ENCODE assay signal across 7 cellular contexts in the genomic region with DNA sequence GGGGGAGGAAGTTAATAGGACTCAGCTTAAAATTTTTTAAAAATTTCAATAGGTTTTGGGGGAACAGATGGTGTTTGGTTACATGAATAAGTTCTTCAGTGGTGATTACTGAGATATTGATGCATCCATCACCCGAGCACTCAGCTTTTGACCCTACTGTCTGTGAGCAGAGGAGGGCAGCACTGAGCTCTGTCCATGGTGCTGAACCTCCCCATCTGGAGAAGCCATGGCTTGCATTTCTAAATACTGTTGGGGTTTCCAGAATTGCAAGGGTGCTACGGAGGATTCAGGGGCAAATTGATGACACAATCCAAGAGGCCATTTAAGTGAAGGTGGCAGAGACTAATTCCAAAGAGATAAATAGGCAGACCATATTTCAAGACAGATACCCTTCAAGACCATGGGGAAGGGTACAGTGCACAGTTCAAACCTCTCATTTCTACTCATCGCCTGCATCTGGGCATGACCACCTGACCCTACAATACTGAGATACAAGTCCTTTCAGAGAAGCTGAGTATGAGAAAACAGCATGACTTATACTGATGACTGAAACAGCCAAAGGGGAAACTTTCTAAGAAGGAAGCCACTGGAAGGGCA. TPM values are rescaled to one million over a fixed set of nuclear protein-coding genes. Genes with fewer than 3 reads are reported as not detected.
DNase-seq lines count a peak whose midpoint lies in the region; ATAC-seq and TF ChIP-seq lines count a peak whose summit lies in the region.

No MANE protein-coding gene starts in this region.

- H3K27ac ChIP-seq in endodermal cell (ENCODE audit: low read depth, low read length), result no peak overlapping the region

- no peaks in the 10 kb centered on the region for H3K4me1 ChIP-seq in endodermal cell (ENCODE audit: control insufficient read depth, insufficient read depth, low read length)

- H3K27me3 Mint-ChIP-seq in endodermal cell (ENCODE audit: insufficient read depth), result peaks cover 33% of the 10 kb centered on the region

- H3K27me3 ChIP-seq in endodermal cell (ENCODE audit: control insufficient read depth, insufficient read depth, low read length, poor library complexity, severe bottlenecking), result peaks cover 36% of the 10 kb centered on the region

- H3K4me3 ChIP-seq in GM12875 (ENCODE audit: low read depth, low read length) (no peak overlapping the region), endodermal cell (ENCODE audit: low read length) (no peak overlapping the region)

- no peaks in the 10 kb centered on the region for H3K36me3 ChIP-seq in endodermal cell (ENCODE audit: control insufficient read depth, insufficient read depth, low read length)

- H3K9ac ChIP-seq in endodermal cell (ENCODE audit: extremely low read depth, low read length, poor library complexity, severe bottlenecking), result no peak overlapping the region

- H3K9me3 Mint-ChIP-seq in endodermal cell, result no peaks in the 10 kb centered on the region

- no peaks in the 10 kb centered on the region for H3K4me1 Mint-ChIP-seq in endodermal cell

- no peak for ATAC-seq in GM18858 (IDR thresholded peaks at IDR 0.05; ENCODE audit: unreplicated experiment)

- H3K36me3 Mint-ChIP-seq in endodermal cell (ENCODE audit: low read depth), result no peaks in the 10 kb centered on the region

- WGBS in endodermal cell (ENCODE audit: insufficient coverage in 1 of 2, insufficient read length in 1 of 2), 2 experiments, result 25 to 54% methylated on average over 1 to 3 of the region's 3 CpGs

- DNase-seq in NCI-H1092 treated with DMSO at 0.1 percent for 48 hours (lab: John Stamatoyannopoulos, UW), result peak; percentile 11
- DNase-seq in activated CD4-positive, alpha-beta T cell treated with anti-CD3 and anti-CD28 coated beads, Interleukin-2, amount 50 U/mL, for 48 hours, result peak; percentile 68 to 73
- peak; percentile 94 for DNase-seq in endodermal cell
- DNase-seq in mucosa of gallbladder (ENCODE audit: low spot score), result peak; percentile 83
- DNase-seq in stimulated activated CD8-positive, alpha-beta memory T cell treated with anti-CD3 and anti-CD28 coated beads, Interleukin-7, amount 100 ng/mL, for 48 hours (ENCODE audit: extremely low read depth in 1 of 2, low read depth in 1 of 2), result peak; percentile 6 to 29

- H3K27ac Mint-ChIP-seq in endodermal cell, result no peak overlapping the region

- no peak overlapping the region for H3K4me3 Mint-ChIP-seq in endodermal cell

- H3K9me3 ChIP-seq in endodermal cell (ENCODE audit: control insufficient read depth, low read length), result no peaks in the 10 kb centered on the region

- peak; percentile 15; the same call in 1 of the 2 replicates for TF ChIP-seq CTCF in GM12875 (IDR thresholded peaks at IDR 0.05; ENCODE audit: borderline replicate concordance, insufficient read depth, low read depth, low read length)
- peak; percentile 60 for TF ChIP-seq CTCF in endodermal cell (conservative IDR thresholded peaks at IDR 0.05)

RNA-seq across cellular contexts. Expression of a gene that starts 17.2 kb away (rescaled TPM):
- 1 to 10 TPM; 2.9 to 4.4 TPM for total RNA-seq in endodermal cell
- polyA plus RNA-seq in endodermal cell (2013, experiment 1 of 2), result 12.0 TPM
- polyA plus RNA-seq in endodermal cell (2013, experiment 2 of 2), result 9.7 TPM
- 0.72 TPM for total RNA-seq in mucosa of gallbladder

Comparison
In these comparisons a context has a peak if more than half of its experiments do, and no peak if none do; other contexts are left out.
1. DNase-seq: peak in every context shown above with its lines; median percentile 94 in endodermal cell; 83 in mucosa of gallbladder; 70 in activated CD4-positive, alpha-beta T cell treated with anti-CD3 and anti-CD28 coated beads, Interleukin-2, amount 50 U/mL, for 48 hours; 18 in stimulated activated CD8-positive, alpha-beta memory T cell treated with anti-CD3 and anti-CD28 coated beads, Interleukin-7, amount 100 ng/mL, for 48 hours; 11 in NCI-H1092 treated with DMSO at 0.1 percent for 48 hours.